Comparison of ENCODE assay signal across 2 cellular contexts in the genomic region with DNA sequence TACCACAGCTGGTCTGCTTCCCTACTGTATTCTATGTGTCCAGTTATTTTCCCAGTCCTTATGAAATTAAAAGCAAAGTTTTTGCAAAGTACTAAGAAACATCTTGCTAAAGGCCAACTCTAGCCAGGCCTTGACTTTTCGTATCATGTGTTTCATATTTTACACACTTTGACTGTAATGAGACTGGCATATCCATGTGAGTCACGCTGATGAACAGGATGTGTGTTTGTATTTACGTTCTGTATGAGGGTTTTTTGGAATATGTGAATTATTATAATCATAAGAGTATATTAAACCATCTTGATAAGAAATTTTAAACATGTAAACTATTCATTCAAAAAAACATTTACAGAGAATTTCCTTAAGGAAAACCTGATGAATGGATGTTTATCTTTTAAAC.
TF ChIP-seq lines count a peak whose summit lies in the region.

No MANE protein-coding gene starts in this region.

TF ChIP-seq in IMR-90, 13 proteins besides CTCF, POLR2A, EP300 and RAD21 (continued from another document):
- no peak for TF ChIP-seq CEBPB (IDR thresholded peaks at IDR 0.05; ENCODE audit: low read depth, low read length)
- TF ChIP-seq RCOR1 (IDR thresholded peaks at IDR 0.05; ENCODE audit: insufficient replicate concordance, low read length), result no peak
- no peak for TF ChIP-seq MAFK (IDR thresholded peaks at IDR 0.05; ENCODE audit: low read depth, low read length)
- TF ChIP-seq, protein P1, sequence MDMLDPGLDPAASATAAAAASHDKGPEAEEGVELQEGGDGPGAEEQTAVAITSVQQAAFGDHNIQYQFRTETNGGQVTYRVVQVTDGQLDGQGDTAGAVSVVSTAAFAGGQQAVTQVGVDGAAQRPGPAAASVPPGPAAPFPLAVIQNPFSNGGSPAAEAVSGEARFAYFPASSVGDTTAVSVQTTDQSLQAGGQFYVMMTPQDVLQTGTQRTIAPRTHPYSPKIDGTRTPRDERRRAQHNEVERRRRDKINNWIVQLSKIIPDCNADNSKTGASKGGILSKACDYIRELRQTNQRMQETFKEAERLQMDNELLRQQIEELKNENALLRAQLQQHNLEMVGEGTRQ (IDR thresholded peaks at IDR 0.05; ENCODE audit: low read depth, low read length), result no peak
- TF ChIP-seq ELK1 (IDR thresholded peaks at IDR 0.05; ENCODE audit: borderline replicate concordance, low read depth, low read length), result no peak
- no peak for TF ChIP-seq SMC3 (IDR thresholded peaks at IDR 0.05; ENCODE audit: low read depth, low read length)
- no peak for TF ChIP-seq BHLHE40 (IDR thresholded peaks at IDR 0.05; ENCODE audit: low read depth, low read length)
- no peak for TF ChIP-seq RFX5 (IDR thresholded peaks at IDR 0.05; ENCODE audit: low read depth, low read length)
- no peak for TF ChIP-seq NFE2L2 (IDR thresholded peaks at IDR 0.05; ENCODE audit: low read depth, low read length)
TF ChIP-seq in IMR-90: peak in this region for 0.

TF ChIP-seq in endothelial cell of umbilical vein, 7 proteins besides CTCF, POLR2A, EP300 and RAD21 (continued from another document):
- TF ChIP-seq POLR2AphosphoS5 (IDR thresholded peaks at IDR 0.05; ENCODE audit: insufficient read depth, low read depth, low read length) (no peak), EZH2 (IDR thresholded peaks at IDR 0.05; ENCODE audit: borderline replicate concordance, low read depth, low read length, severe bottlenecking) (no peak), GATA2 (IDR thresholded peaks at IDR 0.05; ENCODE audit: insufficient read depth, insufficient read length, low read depth, low read length) (no peak), MYC (IDR thresholded peaks at IDR 0.05; ENCODE audit: low read depth, low read length) (no peak), JUN (IDR thresholded peaks at IDR 0.05; ENCODE audit: borderline replicate concordance, insufficient read depth, insufficient read length, low read depth) (no peak)
